Comparison of ENCODE assay signal across 13 cellular contexts in the genomic region with DNA sequence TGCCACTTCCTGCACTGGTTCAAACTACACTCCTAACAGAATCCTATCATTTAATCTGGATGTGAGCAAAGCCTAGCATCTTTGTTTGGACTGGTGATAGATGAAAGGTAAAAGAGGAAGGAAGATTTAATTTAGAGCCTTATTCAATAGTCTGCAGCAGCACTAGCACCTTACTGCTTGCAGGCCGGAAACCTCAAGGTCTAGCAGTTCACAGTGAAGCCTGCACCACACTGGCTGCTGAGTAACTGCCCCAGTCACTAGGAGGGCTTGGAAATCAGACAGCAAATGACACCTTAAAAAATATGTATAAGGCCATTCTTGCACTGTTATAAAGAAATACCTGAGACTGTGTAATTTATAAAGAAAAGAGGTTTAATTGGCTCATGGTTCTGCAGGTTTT.
A peak's percentile ranks its signal among the peaks of the same experiment; 100 is the strongest.
DNase-seq lines count a peak whose midpoint lies in the region; ATAC-seq, FAIRE-seq and TF ChIP-seq lines count a peak whose summit lies in the region.
"Had no signal": no experiment of that assay in that cellular context is flagged by ENCODE, and none has a peak within 500 bp of the region (broad histone marks: within the 10 kb centered on the region; RNA-seq: fewer than 3 reads in every experiment).

No MANE protein-coding gene starts in this region.

- TF ChIP-seq CTCF in CD4-positive, alpha-beta T cell (IDR thresholded peaks at IDR 0.05): no peak
- no peak for TF ChIP-seq CTCF in D721Med (IDR thresholded peaks at IDR 0.05; ENCODE audit: insufficient read depth, missing control alignments)

- H3K27me3 Mint-ChIP-seq in CD4-positive, alpha-beta T cell: no peaks in the 10 kb centered on the region
- H3K27me3 Mint-ChIP-seq in activated naive CD8-positive, alpha-beta T cell: no peaks in the 10 kb centered on the region

- H3K4me2 ChIP-seq in Karpas-422 (ENCODE audit: low read depth, low read length, poor library complexity, severe bottlenecking): no peak overlapping the region

- H3K4me3 ChIP-seq in Karpas-422 (ENCODE audit: low read length): no peak overlapping the region
- H3K4me3 ChIP-seq: spleen had no signal

- H3K36me3 ChIP-seq in Karpas-422 (ENCODE audit: insufficient read depth, low read length): no peaks in the 10 kb centered on the region
- H3K36me3 ChIP-seq: spleen had no signal

- peaks cover 29% of the 10 kb centered on the region for H3K4me1 ChIP-seq in Karpas-422 (ENCODE audit: low read length)

- intact Hi-C loops in CD4-positive, alpha-beta T cell (cut with DNase I, micrococcal nuclease): no loop called here

- H3K27ac Mint-ChIP-seq in CD4-positive, alpha-beta T cell: peak overlapping the region; percentile 66
- H3K27ac Mint-ChIP-seq in activated naive CD8-positive, alpha-beta T cell: peak overlapping the region; percentile 64
- H3K27ac Mint-ChIP-seq: activated T-cell treated with anti-CD3 and anti-CD28 coated beads, Interleukin-2, amount 50 U/mL, for 72 hours had no signal

- no peak overlapping the region for H3K4me3 Mint-ChIP-seq in CD4-positive, alpha-beta T cell
- H3K4me3 Mint-ChIP-seq in activated naive CD8-positive, alpha-beta T cell: no peak overlapping the region
- H3K4me3 Mint-ChIP-seq: neural crest cell had no signal

- no peaks in the 10 kb centered on the region for H3K36me3 Mint-ChIP-seq in CD4-positive, alpha-beta T cell (ENCODE audit: low read depth)
- no peaks in the 10 kb centered on the region for H3K36me3 Mint-ChIP-seq in activated naive CD8-positive, alpha-beta T cell

- POLR2A ChIA-PET in CD4-positive, alpha-beta T cell (lab: Charles Lee): interaction anchor here (1.0 kb wide), 1 partner anchor 30 kb away, joined by 3 read pairs; no protein-coding TSS in a partner anchor

- H3K9ac ChIP-seq in Karpas-422 (ENCODE audit: low read length): no peak overlapping the region

- FAIRE-seq in GM18507 (lab: Jason Lieb, UNC) (peak; percentile 36), D721Med (lab: Jason Lieb, UNC) (no peak)

- H3K27ac ChIP-seq in CD4-positive, alpha-beta T cell (ENCODE audit: low read depth, low read length): no peak overlapping the region
- H3K27ac ChIP-seq in Karpas-422 (ENCODE audit: low read length): no peak overlapping the region
- H3K27ac ChIP-seq: spleen had no signal

- no peaks in the 10 kb centered on the region for H3K79me2 ChIP-seq in Karpas-422 (ENCODE audit: low read length)

- no peaks in the 10 kb centered on the region for H3K27me3 ChIP-seq in CD4-positive, alpha-beta T cell (ENCODE audit: control insufficient read depth, insufficient read depth, low read length)
- no peaks in the 10 kb centered on the region for H3K27me3 ChIP-seq in Karpas-422 (ENCODE audit: low read length)
- H3K27me3 ChIP-seq: spleen had no signal

- no peaks in the 10 kb centered on the region for H3K9me3 Mint-ChIP-seq in CD4-positive, alpha-beta T cell
- H3K9me3 Mint-ChIP-seq in activated naive CD8-positive, alpha-beta T cell (ENCODE audit: low read depth): no peaks in the 10 kb centered on the region
- H3K9me3 Mint-ChIP-seq: activated T-cell treated with anti-CD3 and anti-CD28 coated beads, Interleukin-2, amount 50 U/mL, for 72 hours had no signal

- no peak overlapping the region for H2AFZ ChIP-seq in Karpas-422 (ENCODE audit: low read length)

- no peaks in the 10 kb centered on the region for H4K20me1 ChIP-seq in Karpas-422 (ENCODE audit: insufficient read depth, low read depth, low read length)

- ATAC-seq in CD4-positive, alpha-beta T cell (ENCODE audit: poor library complexity): peak; percentile 66
- ATAC-seq in HG02642 (IDR thresholded peaks at IDR 0.05; ENCODE audit: poor library complexity, unreplicated experiment): no peak

- H3K9me2 ChIP-seq in Karpas-422 (replicated peaks; ENCODE audit: insufficient read depth, low read length): no peaks in the 10 kb centered on the region

- H3K4me1 Mint-ChIP-seq in CD4-positive, alpha-beta T cell (ENCODE audit: low read depth): peaks cover 15% of the 10 kb centered on the region
- H3K4me1 Mint-ChIP-seq in activated naive CD8-positive, alpha-beta T cell (ENCODE audit: low read depth): peaks cover 12% of the 10 kb centered on the region
- H3K4me1 Mint-ChIP-seq: neural crest cell had no signal

- CTCF ChIA-PET in CD4-positive, alpha-beta T cell (lab: Charles Lee): no interaction called here

- no peaks in the 10 kb centered on the region for H3K9me3 ChIP-seq in CD4-positive, alpha-beta T cell (ENCODE audit: control insufficient read depth, low read length)
- no peaks in the 10 kb centered on the region for H3K9me3 ChIP-seq in Karpas-422 (ENCODE audit: low read length)

- peak in 4 of 10 experiments; percentile 1 to 13 (median 4) for DNase-seq in CD4-positive, alpha-beta T cell
- DNase-seq in GM18507 (ENCODE audit: extremely low spot score, insufficient read length, low read depth) (no peak), Karpas-422 (peak; percentile 56), D721Med (ENCODE audit: insufficient read length, low spot score) (no peak), NCI-H2107 (lab: John Stamatoyannopoulos, UW) (no peak), NCI-H146 (lab: John Stamatoyannopoulos, UW) (no peak)
- DNase-seq: activated T-cell treated with anti-CD3 and anti-CD28 coated beads, Interleukin-2, amount 50 U/mL, for 72 hours; C1 segment of cervical spinal cord; NCI-H1436; spleen had no signal
